In the genomic region with DNA sequence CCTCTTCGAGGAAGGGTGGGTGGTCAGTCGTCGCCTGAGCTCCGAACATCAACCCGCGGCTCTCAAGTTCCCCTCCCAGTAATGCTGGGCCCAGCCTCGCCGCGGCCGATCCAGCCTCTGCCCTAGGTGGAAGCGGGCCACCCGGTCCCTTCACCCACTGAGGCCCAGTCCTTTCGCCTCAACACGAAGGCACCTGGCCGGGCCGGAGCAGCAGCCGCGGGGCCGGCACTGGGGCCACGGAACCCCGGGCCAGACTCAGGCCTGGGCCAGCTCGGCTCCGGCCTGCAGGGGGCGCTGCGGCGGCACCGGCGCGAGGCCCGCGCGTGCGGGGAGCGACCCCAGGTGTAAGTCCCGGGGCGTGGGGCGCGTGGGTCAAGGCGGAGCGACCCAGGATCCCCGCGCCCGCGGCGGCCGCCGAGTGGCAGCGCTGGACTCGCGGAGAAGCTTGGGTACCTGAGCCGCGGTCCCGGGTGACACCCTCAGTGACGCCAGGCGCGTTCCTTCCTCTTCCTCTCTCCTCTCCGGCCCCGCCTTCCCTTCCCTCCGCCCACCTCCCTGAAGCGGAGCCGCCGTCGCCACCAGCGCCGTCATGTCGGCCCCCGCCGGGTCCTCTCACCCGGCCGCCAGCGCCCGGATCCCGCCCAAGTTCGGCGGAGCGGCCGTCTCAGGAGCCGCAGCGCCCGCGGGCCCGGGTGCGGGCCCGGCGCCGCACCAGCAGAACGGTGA, we compare ENCODE assay signal across 8 cellular contexts. TPM values are rescaled to one million over a fixed set of nuclear protein-coding genes. Genes with fewer than 3 reads are reported as not detected.
DNase-seq lines count a peak whose midpoint lies in the region; ATAC-seq and TF ChIP-seq lines count a peak whose summit lies in the region.

A gene (plus strand): TSS at position 535 of the 726 bp plus-strand sequence. CDS start 55 bp downstream, at position 590.

- peaks cover 9% of the 10 kb centered on the region; the same call in 1 of the 2 replicates for H3K36me3 ChIP-seq in BLaER1
- H3K36me3 ChIP-seq in lower lobe of right lung: peaks cover 9% of the 10 kb centered on the region

- ATAC-seq in HG03439 (IDR thresholded peaks at IDR 0.05; ENCODE audit: unreplicated experiment) (peak; percentile 94), lower lobe of right lung (peak; percentile 97)

- TF ChIP-seq CTCF in dorsolateral prefrontal cortex (IDR thresholded peaks at IDR 0.05 in 54 of 56, conservative IDR thresholded peaks at IDR 0.05 in 2 of 56; ENCODE audit: low read depth in 1 of 56, partially characterized antibody in 56 of 56) (peak; percentile 43 to 98 (median 86)), lower lobe of right lung (IDR thresholded peaks at IDR 0.05) (peak; percentile 94)

- H3K27me3 ChIP-seq in BLaER1 (no peaks in the 10 kb centered on the region), dorsolateral prefrontal cortex (no peaks in the 10 kb centered on the region), lower lobe of right lung (ENCODE audit: low read depth) (no peaks in the 10 kb centered on the region)

- no peaks in the 10 kb centered on the region for H3K9me3 ChIP-seq in BLaER1
- no peaks in the 10 kb centered on the region for H3K9me3 ChIP-seq in lower lobe of right lung

- H3K4me3 ChIP-seq in BLaER1 (peak within 1 kb of the TSS; percentile 86), dorsolateral prefrontal cortex (peak within 1 kb of the TSS; percentile 62 to 97 (median 81)), lower lobe of right lung (peak within 1 kb of the TSS; percentile 90)

- DNase-seq in GM19238 (ENCODE audit: insufficient read length, low spot score): peak; percentile 77
- peak; percentile 72 for DNase-seq in NCI-H526 treated with DMSO at 0.1 percent for 48 hours (lab: John Stamatoyannopoulos, UW)
- DNase-seq in activated CD4-positive, alpha-beta T cell treated with anti-CD3 and anti-CD28 coated beads, Interleukin-2, amount 50 U/mL, for 48 hours: peak; percentile 90 to 92
- peak; percentile 63 to 92 (median 84) for DNase-seq in dorsolateral prefrontal cortex
- DNase-seq in lower lobe of right lung: peak; percentile 96
- DNase-seq in stimulated activated CD4-positive, alpha-beta T cell treated with anti-CD3 and anti-CD28 coated beads, TNF-alpha, amount 100 ng/mL, for 4 hours (ENCODE audit: low read depth in 3 of 3): peak; percentile 75 to 90 (median 78)

- peak within 1 kb of the TSS; percentile 92 for H3K4me2 ChIP-seq in BLaER1

- intact Hi-C loops in dorsolateral prefrontal cortex (cut with DNase I): loop anchor here (2.0 to 10.0 kb wide), 6 partner anchors 127 to 559 kb away; a partner anchor contains a TSS
- intact Hi-C loops in lower lobe of right lung (cut with DNase I): no loop called here

- H3K9ac ChIP-seq in BLaER1: peak within 1 kb of the TSS; percentile 93

- H4K20me1 ChIP-seq in BLaER1: peaks cover 44% of the 10 kb centered on the region

- H3K4me1 ChIP-seq in BLaER1 (peaks cover 46% of the 10 kb centered on the region), lower lobe of right lung (peaks cover 38% of the 10 kb centered on the region)

- H3K27ac ChIP-seq in BLaER1 (peak within 1 kb of the TSS; percentile 94), dorsolateral prefrontal cortex (peak within 1 kb of the TSS; percentile 64 to 97 (median 90)), lower lobe of right lung (peak within 1 kb of the TSS; percentile 94)

RNA-seq across cellular contexts. Expression of the gene that starts here (rescaled TPM):
- total RNA-seq in dorsolateral prefrontal cortex (10 to 100 TPM; 24.1 to 47.5 (median 33.2) TPM), lower lobe of right lung (35.0 TPM)

Comparison
In these comparisons a context has a peak if more than half of its experiments do, and no peak if none do; other contexts are left out.
1. Peak in every context shown above with its lines: DNase-seq, ATAC-seq, H3K4me3 ChIP-seq and H3K27ac ChIP-seq.